ENCODE assay signal across 8 cellular contexts in the genomic region with DNA sequence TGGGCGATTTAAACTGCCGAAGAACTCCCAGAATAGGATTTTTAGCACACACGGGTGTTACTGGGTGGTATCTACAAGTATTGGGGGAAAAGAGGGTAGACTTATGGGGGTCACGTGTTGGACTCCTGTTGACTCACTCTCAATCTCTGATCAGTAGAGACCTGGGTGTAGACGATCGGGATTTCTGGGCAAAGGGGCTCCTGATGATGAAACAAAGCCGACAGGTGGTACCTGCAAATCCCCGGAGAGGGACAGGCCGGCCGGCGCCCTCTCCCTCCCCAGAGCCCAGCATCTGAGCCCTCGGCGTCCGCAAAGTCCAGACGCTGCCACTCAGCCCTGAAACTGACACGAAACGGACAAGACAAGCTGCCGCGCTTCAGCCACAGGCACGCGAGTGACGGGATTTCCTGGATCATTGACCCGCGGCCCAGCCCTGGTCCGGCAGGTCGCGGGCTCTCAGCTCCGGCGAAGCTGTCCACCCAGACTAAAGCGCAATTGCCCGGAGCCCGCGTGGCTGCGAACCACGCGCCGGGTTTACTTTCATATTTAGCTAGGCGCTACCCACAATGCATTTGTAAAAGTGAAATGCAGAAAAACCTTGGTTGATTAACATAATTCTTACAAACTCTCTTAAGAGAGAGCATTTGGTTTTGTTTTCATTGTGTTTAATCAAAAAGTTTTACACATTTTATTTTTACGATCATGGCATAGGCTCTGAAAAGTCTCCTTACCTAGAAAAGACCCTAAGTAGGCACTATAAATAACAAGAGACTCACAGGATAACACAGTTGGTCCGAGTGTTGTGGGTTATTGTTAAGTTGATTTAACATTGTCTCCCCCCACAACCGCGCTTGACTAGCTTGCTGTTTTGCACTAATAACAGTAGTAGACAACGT. TPM values are rescaled to one million over a fixed set of nuclear protein-coding genes. Genes with fewer than 3 reads are reported as not detected.
DNase-seq lines count a peak whose midpoint lies in the region; ATAC-seq and TF ChIP-seq lines count a peak whose summit lies in the region.

No MANE protein-coding gene starts in this region.

- DNase-seq in DND-41, result peak; percentile 73
- peak; percentile 93 for DNase-seq in RPMI8226
- peak; percentile 66 for DNase-seq in activated T-helper 2 cell treated with anti-CD3 and anti-CD28 coated beads, Interferon-gamma antibody, Interleukin-2, Interleukin-4, amounts not matched to agents 10 μg/mL and 5 μg/mL and 100 μg/mL, durations not matched to agents 14 hours and 24 hours and 36 hours (ENCODE audit: low spot score)
- peak; percentile 89 for DNase-seq in fibroblast of peridontal ligament (ENCODE audit: extremely low read depth)
- peak; percentile 85 for DNase-seq in natural killer cell treated with Interleukin-12 subunit alpha and Interleukin-12 subunit beta and Interleukin-15 and Interleukin-18, amount 100 ng/mL, for 72 hours (ENCODE audit: low spot score)
- DNase-seq in stimulated activated naive CD4-positive, alpha-beta T cell treated with Interleukin-2 at 50 U/mL for 16 hours (lab: John Stamatoyannopoulos, UW), result peak; percentile 49

- peak overlapping the region; percentile 71 to 81 for H3K4me3 ChIP-seq in DND-41 (ENCODE audit: low read depth in 1 of 2, low read length in 2 of 2)

- H3K36me3 ChIP-seq in DND-41 (ENCODE audit: insufficient read depth, low read length), result no peaks in the 10 kb centered on the region
- no peaks in the 10 kb centered on the region for H3K36me3 ChIP-seq in KOPT-K1 (ENCODE audit: insufficient read depth, low read length)

- ATAC-seq in DND-41 (ENCODE audit: insufficient read depth, low read depth), result peak; percentile 75
- peak; percentile 59 for ATAC-seq in GM21786 (IDR thresholded peaks at IDR 0.05; ENCODE audit: unreplicated experiment)
- ATAC-seq in natural killer cell treated with Interleukin-12 subunit alpha and Interleukin-12 subunit beta and Interleukin-15 and Interleukin-18, amount 100 ng/mL, for 72 hours, result peak; percentile 91 to 94

- H3K4me1 ChIP-seq in DND-41 (ENCODE audit: insufficient read depth, low read length), result peaks cover 26% of the 10 kb centered on the region

- no peaks in the 10 kb centered on the region for H3K27me3 Mint-ChIP-seq in activated T-helper 2 cell treated with anti-CD3 and anti-CD28 coated beads, Interferon-gamma antibody, Interleukin-2, Interleukin-4, amounts not matched to agents 10 μg/mL and 5 μg/mL and 100 μg/mL, durations not matched to agents 14 hours and 24 hours and 36 hours (ENCODE audit: low read depth)
- no peaks in the 10 kb centered on the region for H3K27me3 Mint-ChIP-seq in natural killer cell treated with Interleukin-12 subunit alpha and Interleukin-12 subunit beta and Interleukin-15 and Interleukin-18, amount 100 ng/mL, for 72 hours

- H3K9ac ChIP-seq in DND-41 (ENCODE audit: low read depth, low read length), result peak overlapping the region; percentile 84

- TF ChIP-seq CTCF in DND-41 (IDR thresholded peaks at IDR 0.05; ENCODE audit: borderline replicate concordance, extremely low read depth, low read length, poor library complexity, severe bottlenecking), result no peak

- H3K27ac ChIP-seq in DND-41 (ENCODE audit: low read length), result peak overlapping the region; percentile 87
- H3K27ac ChIP-seq in KOPT-K1 (ENCODE audit: low read depth, low read length, poor library complexity, severe bottlenecking), result peak overlapping the region; percentile 86

- H3K79me2 ChIP-seq in DND-41 (ENCODE audit: insufficient read depth, low read length), result peaks cover 10% of the 10 kb centered on the region; the same call in 1 of the 2 replicates

- intact Hi-C loops in activated T-helper 2 cell treated with anti-CD3 and anti-CD28 coated beads, Interferon-gamma antibody, Interleukin-2, Interleukin-4, amounts not matched to agents 10 μg/mL and 5 μg/mL and 100 μg/mL, durations not matched to agents 14 hours and 24 hours and 36 hours (cut with micrococcal nuclease), result loop anchor here (1.0 to 2.0 kb wide), 4 partner anchors 22 to 85 kb away; a partner anchor contains a TSS

- H3K27ac Mint-ChIP-seq in activated T-helper 2 cell treated with anti-CD3 and anti-CD28 coated beads, Interferon-gamma antibody, Interleukin-2, Interleukin-4, amounts not matched to agents 10 μg/mL and 5 μg/mL and 100 μg/mL, durations not matched to agents 14 hours and 24 hours and 36 hours, result peak overlapping the region; percentile 99
- H3K27ac Mint-ChIP-seq in natural killer cell treated with Interleukin-12 subunit alpha and Interleukin-12 subunit beta and Interleukin-15 and Interleukin-18, amount 100 ng/mL, for 72 hours, result peak overlapping the region; percentile 93 to 98

- H3K9me3 Mint-ChIP-seq in activated T-helper 2 cell treated with anti-CD3 and anti-CD28 coated beads, Interferon-gamma antibody, Interleukin-2, Interleukin-4, amounts not matched to agents 10 μg/mL and 5 μg/mL and 100 μg/mL, durations not matched to agents 14 hours and 24 hours and 36 hours, result no peaks in the 10 kb centered on the region
- no peaks in the 10 kb centered on the region for H3K9me3 Mint-ChIP-seq in natural killer cell treated with Interleukin-12 subunit alpha and Interleukin-12 subunit beta and Interleukin-15 and Interleukin-18, amount 100 ng/mL, for 72 hours

- no peaks in the 10 kb centered on the region for H3K36me3 Mint-ChIP-seq in activated T-helper 2 cell treated with anti-CD3 and anti-CD28 coated beads, Interferon-gamma antibody, Interleukin-2, Interleukin-4, amounts not matched to agents 10 μg/mL and 5 μg/mL and 100 μg/mL, durations not matched to agents 14 hours and 24 hours and 36 hours (ENCODE audit: low read depth)
- no peaks in the 10 kb centered on the region for H3K36me3 Mint-ChIP-seq in natural killer cell treated with Interleukin-12 subunit alpha and Interleukin-12 subunit beta and Interleukin-15 and Interleukin-18, amount 100 ng/mL, for 72 hours

- no peaks in the 10 kb centered on the region for H4K20me1 ChIP-seq in DND-41 (ENCODE audit: insufficient read depth, low read length)

- H3K4me2 ChIP-seq in DND-41 (ENCODE audit: insufficient read depth, low read length), result peak overlapping the region; percentile 74

- H3K4me3 Mint-ChIP-seq in activated T-helper 2 cell treated with anti-CD3 and anti-CD28 coated beads, Interferon-gamma antibody, Interleukin-2, Interleukin-4, amounts not matched to agents 10 μg/mL and 5 μg/mL and 100 μg/mL, durations not matched to agents 14 hours and 24 hours and 36 hours (ENCODE audit: low read depth), result peak overlapping the region; percentile 94
- peak overlapping the region; percentile 91 for H3K4me3 Mint-ChIP-seq in natural killer cell treated with Interleukin-12 subunit alpha and Interleukin-12 subunit beta and Interleukin-15 and Interleukin-18, amount 100 ng/mL, for 72 hours

- no peaks in the 10 kb centered on the region for H3K27me3 ChIP-seq in DND-41 (ENCODE audit: insufficient read depth, low read length, poor library complexity)

- peaks cover 20% of the 10 kb centered on the region for H3K4me1 Mint-ChIP-seq in activated T-helper 2 cell treated with anti-CD3 and anti-CD28 coated beads, Interferon-gamma antibody, Interleukin-2, Interleukin-4, amounts not matched to agents 10 μg/mL and 5 μg/mL and 100 μg/mL, durations not matched to agents 14 hours and 24 hours and 36 hours (ENCODE audit: low read depth)
- peaks cover 13 to 16% of the 10 kb centered on the region in 2 donors for H3K4me1 Mint-ChIP-seq in natural killer cell treated with Interleukin-12 subunit alpha and Interleukin-12 subunit beta and Interleukin-15 and Interleukin-18, amount 100 ng/mL, for 72 hours (ENCODE audit: low read depth in 2 of 2)

- no peaks in the 10 kb centered on the region for H3K9me3 ChIP-seq in DND-41 (ENCODE audit: insufficient read depth, low read length, severe bottlenecking)
- no peaks in the 10 kb centered on the region for H3K9me3 ChIP-seq in KOPT-K1 (ENCODE audit: insufficient read depth, low read length, poor library complexity, severe bottlenecking)

- peak overlapping the region; percentile 90 for H2AFZ ChIP-seq in DND-41 (ENCODE audit: low read depth, low read length)

RNA-seq across cellular contexts. Expression of a gene that starts 56.9 kb away (rescaled TPM):
- 91.0 and 91.7 TPM in 2 replicates for total RNA-seq in activated T-helper 2 cell treated with anti-CD3 and anti-CD28 coated beads, Interferon-gamma antibody, Interleukin-2, Interleukin-4, amounts not matched to agents 10 μg/mL and 5 μg/mL and 100 μg/mL, durations not matched to agents 14 hours and 24 hours and 36 hours
- 100 to 1,000 TPM in 1 of 2 donors, 10 to 100 TPM in 1; 70.6 to 113 TPM for total RNA-seq in natural killer cell treated with Interleukin-12 subunit alpha and Interleukin-12 subunit beta and Interleukin-15 and Interleukin-18, amount 100 ng/mL, for 72 hours

Comparison
In these comparisons a context has a peak if more than half of its experiments do, and no peak if none do; other contexts are left out.
1. Peak in every context shown above with its lines: DNase-seq, ATAC-seq, H3K4me3 ChIP-seq and H3K27ac ChIP-seq.